In the genomic region with DNA sequence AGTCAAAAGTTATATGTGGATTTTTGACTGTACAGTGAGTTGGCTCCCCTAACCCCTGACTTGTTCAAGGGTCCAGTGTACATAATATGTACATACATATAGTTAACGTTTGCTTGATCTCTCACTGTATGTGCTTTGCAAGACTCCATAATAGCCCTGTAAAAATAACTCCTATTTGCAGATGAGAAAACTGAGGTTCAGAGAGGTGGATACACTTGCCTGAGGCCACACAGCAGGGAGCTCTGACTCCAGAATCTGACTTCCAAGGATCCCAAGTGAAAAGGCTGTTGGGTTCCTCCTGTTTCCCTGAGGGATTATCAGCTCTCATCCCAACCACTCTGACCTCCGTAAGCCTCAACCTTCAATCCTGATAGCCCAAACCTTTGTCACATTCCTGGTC, we compare ENCODE assay signal across 1 cellular context.
TF ChIP-seq lines count a peak whose summit lies in the region.

No MANE protein-coding gene starts in this region.

TF ChIP-seq in K562, 482 proteins besides CTCF, POLR2A, EP300 and RAD21:
- TF ChIP-seq ZFP36 (IDR thresholded peaks at IDR 0.05; ENCODE audit: low read depth, low read length, partially characterized antibody) (peak; percentile 90), ZNF644 (tag; IDR thresholded peaks at IDR 0.05; ENCODE audit: low read depth) (no peak), BCOR (IDR thresholded peaks at IDR 0.05) (peak; percentile 78), HMG20A (CRISPR knock-in tag; conservative IDR thresholded peaks at IDR 0.05) (no peak), BRD9 (IDR thresholded peaks at IDR 0.05; ENCODE audit: low read depth, partially characterized antibody) (peak; percentile 89), KDM1A (IDR thresholded peaks at IDR 0.05) (peak; percentile 14 to 50; a peak in 1 of 4 replicates), RBM25 (IDR thresholded peaks at IDR 0.05; ENCODE audit: low read depth, low read length, severe bottlenecking) (peak; percentile 98), ADNP (tag; IDR thresholded peaks at IDR 0.05) (peak; percentile 30; the same call in 1 of the 2 replicates)
